ENCODE assay signal across 1 cellular context in genomic region chr4:26936284-26937065, GRCh38.
TF ChIP-seq lines count a peak whose summit lies in the region.

No MANE protein-coding gene starts in this region.

TF ChIP-seq in HepG2, 621 proteins besides CTCF, POLR2A, EP300 and RAD21 (continued from another document and continues in another):
- TF ChIP-seq, protein P1, sequence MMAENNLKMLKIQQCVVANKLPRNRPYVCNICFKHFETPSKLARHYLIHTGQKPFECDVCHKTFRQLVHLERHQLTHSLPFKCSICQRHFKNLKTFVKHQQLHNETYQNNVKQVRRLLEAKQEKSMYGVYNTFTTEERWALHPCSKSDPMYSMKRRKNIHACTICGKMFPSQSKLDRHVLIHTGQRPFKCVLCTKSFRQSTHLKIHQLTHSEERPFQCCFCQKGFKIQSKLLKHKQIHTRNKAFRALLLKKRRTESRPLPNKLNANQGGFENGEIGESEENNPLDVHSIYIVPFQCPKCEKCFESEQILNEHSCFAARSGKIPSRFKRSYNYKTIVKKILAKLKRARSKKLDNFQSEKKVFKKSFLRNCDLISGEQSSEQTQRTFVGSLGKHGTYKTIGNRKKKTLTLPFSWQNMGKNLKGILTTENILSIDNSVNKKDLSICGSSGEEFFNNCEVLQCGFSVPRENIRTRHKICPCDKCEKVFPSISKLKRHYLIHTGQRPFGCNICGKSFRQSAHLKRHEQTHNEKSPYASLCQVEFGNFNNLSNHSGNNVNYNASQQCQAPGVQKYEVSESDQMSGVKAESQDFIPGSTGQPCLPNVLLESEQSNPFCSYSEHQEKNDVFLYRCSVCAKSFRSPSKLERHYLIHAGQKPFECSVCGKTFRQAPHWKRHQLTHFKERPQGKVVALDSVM (CRISPR knock-in tag; IDR thresholded peaks at IDR 0.05) = peak; percentile 73
- TF ChIP-seq BHLHE40 (IDR thresholded peaks at IDR 0.05; ENCODE audit: low read length) (0 out of 2 replicates have a peak, but pooled peaks have one; percentile 7), FOSL1 (CRISPR knock-in tag; IDR thresholded peaks at IDR 0.05; ENCODE audit: borderline replicate concordance) (peak; percentile 91), KLF16 (CRISPR knock-in tag; IDR thresholded peaks at IDR 0.05) (0 out of 4 replicates have a peak, but pooled peaks of 1 of the 2 experiments have one; percentile 25), ZFP62 (CRISPR knock-in tag; IDR thresholded peaks at IDR 0.05) (no peak), ZNF280D (CRISPR knock-in tag; IDR thresholded peaks at IDR 0.05) (no peak), KDM4B (CRISPR knock-in tag; IDR thresholded peaks at IDR 0.05) (no peak), MAZ (IDR thresholded peaks at IDR 0.05; ENCODE audit: borderline replicate concordance, low read depth, low read length) (no peak), MAZ (CRISPR knock-in tag; IDR thresholded peaks at IDR 0.05; ENCODE audit: low read depth) (no peak), ZNF136 (CRISPR knock-in tag; IDR thresholded peaks at IDR 0.05; ENCODE audit: low read depth) (no peak), JUNB (CRISPR knock-in tag; IDR thresholded peaks at IDR 0.05; ENCODE audit: borderline replicate concordance) (peak; percentile 67; the same call in 1 of the 2 replicates), MIXL1 (CRISPR knock-in tag; IDR thresholded peaks at IDR 0.05) (0 out of 2 replicates have a peak, but pooled peaks have one; percentile 20), SIX4 (CRISPR knock-in tag; IDR thresholded peaks at IDR 0.05) (no peak), HMG20A (CRISPR knock-in tag; IDR thresholded peaks at IDR 0.05; ENCODE audit: borderline replicate concordance) (peak; percentile 31; the same call in 1 of the 2 replicates), STAG1 (CRISPR knock-in tag; IDR thresholded peaks at IDR 0.05) (no peak), KDM2A (CRISPR knock-in tag; IDR thresholded peaks at IDR 0.05; ENCODE audit: borderline replicate concordance, low read depth) (peak; percentile 36; the same call in 1 of the 2 replicates), XBP1 (CRISPR knock-in tag; IDR thresholded peaks at IDR 0.05) (no peak), BRD4 (CRISPR knock-in tag; IDR thresholded peaks at IDR 0.05) (no peak), SOX6 (IDR thresholded peaks at IDR 0.05) (no peak), SOX6 (CRISPR knock-in tag; IDR thresholded peaks at IDR 0.05) (no peak), HNF4A (CRISPR knock-in tag; IDR thresholded peaks at IDR 0.05) (peak; percentile 80), ZNF644 (CRISPR knock-in tag; IDR thresholded peaks at IDR 0.05; ENCODE audit: low read depth) (peak; percentile 92), ZNF510 (CRISPR knock-in tag; IDR thresholded peaks at IDR 0.05; ENCODE audit: low read depth) (no peak), HOXA3 (CRISPR knock-in tag; IDR thresholded peaks at IDR 0.05) (peak; percentile 25; the same call in 1 of the 2 replicates), SP140L (CRISPR knock-in tag; IDR thresholded peaks at IDR 0.05; ENCODE audit: borderline replicate concordance) (no peak), SP5 (CRISPR knock-in tag; IDR thresholded peaks at IDR 0.05; ENCODE audit: borderline replicate concordance, low read depth) (peak; percentile 56), IKZF5 (CRISPR knock-in tag; IDR thresholded peaks at IDR 0.05) (0 out of 2 replicates have a peak, but pooled peaks have one; percentile 55), ZMYM4 (CRISPR knock-in tag; IDR thresholded peaks at IDR 0.05) (peak; percentile 67), ZNF235 (CRISPR knock-in tag; IDR thresholded peaks at IDR 0.05; ENCODE audit: borderline replicate concordance) (no peak), ZMYM2 (CRISPR knock-in tag; IDR thresholded peaks at IDR 0.05) (no peak), TEAD3 (CRISPR knock-in tag; optimal IDR thresholded peaks at IDR 0.05; ENCODE audit: borderline replicate concordance) (peak; percentile 27), ZNF530 (CRISPR knock-in tag; IDR thresholded peaks at IDR 0.05; ENCODE audit: low read depth) (no peak), ETV5 (CRISPR knock-in tag; IDR thresholded peaks at IDR 0.05; ENCODE audit: borderline replicate concordance) (no peak), SAFB2 (CRISPR knock-in tag; IDR thresholded peaks at IDR 0.05; ENCODE audit: borderline replicate concordance, low read depth) (no peak), MED1 (CRISPR knock-in tag; IDR thresholded peaks at IDR 0.05) (0 out of 2 replicates have a peak, but pooled peaks have one; percentile 44), EED (CRISPR knock-in tag; IDR thresholded peaks at IDR 0.05) (no peak), KMT2B (CRISPR knock-in tag; IDR thresholded peaks at IDR 0.05) (peak; percentile 29; the same call in 1 of the 2 replicates), JUN (CRISPR knock-in tag; IDR thresholded peaks at IDR 0.05) (peak; percentile 37; the same call in 1 of the 2 replicates), THRA (CRISPR knock-in tag; IDR thresholded peaks at IDR 0.05; ENCODE audit: borderline replicate concordance) (0 out of 2 replicates have a peak, but pooled peaks have one; percentile 38), AGO2 (optimal IDR thresholded peaks at IDR 0.05; ENCODE audit: low read depth, low read length) (no peak)
- TF ChIP-seq, protein P2, sequence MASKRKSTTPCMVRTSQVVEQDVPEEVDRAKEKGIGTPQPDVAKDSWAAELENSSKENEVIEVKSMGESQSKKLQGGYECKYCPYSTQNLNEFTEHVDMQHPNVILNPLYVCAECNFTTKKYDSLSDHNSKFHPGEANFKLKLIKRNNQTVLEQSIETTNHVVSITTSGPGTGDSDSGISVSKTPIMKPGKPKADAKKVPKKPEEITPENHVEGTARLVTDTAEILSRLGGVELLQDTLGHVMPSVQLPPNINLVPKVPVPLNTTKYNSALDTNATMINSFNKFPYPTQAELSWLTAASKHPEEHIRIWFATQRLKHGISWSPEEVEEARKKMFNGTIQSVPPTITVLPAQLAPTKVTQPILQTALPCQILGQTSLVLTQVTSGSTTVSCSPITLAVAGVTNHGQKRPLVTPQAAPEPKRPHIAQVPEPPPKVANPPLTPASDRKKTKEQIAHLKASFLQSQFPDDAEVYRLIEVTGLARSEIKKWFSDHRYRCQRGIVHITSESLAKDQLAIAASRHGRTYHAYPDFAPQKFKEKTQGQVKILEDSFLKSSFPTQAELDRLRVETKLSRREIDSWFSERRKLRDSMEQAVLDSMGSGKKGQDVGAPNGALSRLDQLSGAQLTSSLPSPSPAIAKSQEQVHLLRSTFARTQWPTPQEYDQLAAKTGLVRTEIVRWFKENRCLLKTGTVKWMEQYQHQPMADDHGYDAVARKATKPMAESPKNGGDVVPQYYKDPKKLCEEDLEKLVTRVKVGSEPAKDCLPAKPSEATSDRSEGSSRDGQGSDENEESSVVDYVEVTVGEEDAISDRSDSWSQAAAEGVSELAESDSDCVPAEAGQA (IDR thresholded peaks at IDR 0.05; ENCODE audit: low read depth) = no peak
- TF ChIP-seq, protein P2 (CRISPR knock-in tag; IDR thresholded peaks at IDR 0.05; ENCODE audit: borderline replicate concordance) = no peak
- TF ChIP-seq, protein P3, sequence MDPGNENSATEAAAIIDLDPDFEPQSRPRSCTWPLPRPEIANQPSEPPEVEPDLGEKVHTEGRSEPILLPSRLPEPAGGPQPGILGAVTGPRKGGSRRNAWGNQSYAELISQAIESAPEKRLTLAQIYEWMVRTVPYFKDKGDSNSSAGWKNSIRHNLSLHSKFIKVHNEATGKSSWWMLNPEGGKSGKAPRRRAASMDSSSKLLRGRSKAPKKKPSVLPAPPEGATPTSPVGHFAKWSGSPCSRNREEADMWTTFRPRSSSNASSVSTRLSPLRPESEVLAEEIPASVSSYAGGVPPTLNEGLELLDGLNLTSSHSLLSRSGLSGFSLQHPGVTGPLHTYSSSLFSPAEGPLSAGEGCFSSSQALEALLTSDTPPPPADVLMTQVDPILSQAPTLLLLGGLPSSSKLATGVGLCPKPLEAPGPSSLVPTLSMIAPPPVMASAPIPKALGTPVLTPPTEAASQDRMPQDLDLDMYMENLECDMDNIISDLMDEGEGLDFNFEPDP (CRISPR knock-in tag; conservative IDR thresholded peaks at IDR 0.05) = no peak
- TF ChIP-seq, protein P4, sequence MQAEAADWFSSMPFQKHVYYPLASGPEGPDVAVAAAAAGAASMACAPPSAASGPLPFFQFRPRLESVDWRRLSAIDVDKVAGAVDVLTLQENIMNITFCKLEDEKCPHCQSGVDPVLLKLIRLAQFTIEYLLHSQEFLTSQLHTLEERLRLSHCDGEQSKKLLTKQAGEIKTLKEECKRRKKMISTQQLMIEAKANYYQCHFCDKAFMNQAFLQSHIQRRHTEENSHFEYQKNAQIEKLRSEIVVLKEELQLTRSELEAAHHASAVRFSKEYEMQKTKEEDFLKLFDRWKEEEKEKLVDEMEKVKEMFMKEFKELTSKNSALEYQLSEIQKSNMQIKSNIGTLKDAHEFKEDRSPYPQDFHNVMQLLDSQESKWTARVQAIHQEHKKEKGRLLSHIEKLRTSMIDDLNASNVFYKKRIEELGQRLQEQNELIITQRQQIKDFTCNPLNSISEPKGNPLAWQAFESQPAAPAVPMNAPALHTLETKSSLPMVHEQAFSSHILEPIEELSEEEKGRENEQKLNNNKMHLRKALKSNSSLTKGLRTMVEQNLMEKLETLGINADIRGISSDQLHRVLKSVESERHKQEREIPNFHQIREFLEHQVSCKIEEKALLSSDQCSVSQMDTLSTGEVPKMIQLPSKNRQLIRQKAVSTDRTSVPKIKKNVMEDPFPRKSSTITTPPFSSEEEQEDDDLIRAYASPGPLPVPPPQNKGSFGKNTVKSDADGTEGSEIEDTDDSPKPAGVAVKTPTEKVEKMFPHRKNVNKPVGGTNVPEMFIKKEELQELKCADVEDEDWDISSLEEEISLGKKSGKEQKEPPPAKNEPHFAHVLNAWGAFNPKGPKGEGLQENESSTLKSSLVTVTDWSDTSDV (CRISPR knock-in tag; IDR thresholded peaks at IDR 0.05) = no peak
- TF ChIP-seq, protein P5, sequence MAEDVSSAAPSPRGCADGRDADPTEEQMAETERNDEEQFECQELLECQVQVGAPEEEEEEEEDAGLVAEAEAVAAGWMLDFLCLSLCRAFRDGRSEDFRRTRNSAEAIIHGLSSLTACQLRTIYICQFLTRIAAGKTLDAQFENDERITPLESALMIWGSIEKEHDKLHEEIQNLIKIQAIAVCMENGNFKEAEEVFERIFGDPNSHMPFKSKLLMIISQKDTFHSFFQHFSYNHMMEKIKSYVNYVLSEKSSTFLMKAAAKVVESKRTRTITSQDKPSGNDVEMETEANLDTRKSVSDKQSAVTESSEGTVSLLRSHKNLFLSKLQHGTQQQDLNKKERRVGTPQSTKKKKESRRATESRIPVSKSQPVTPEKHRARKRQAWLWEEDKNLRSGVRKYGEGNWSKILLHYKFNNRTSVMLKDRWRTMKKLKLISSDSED (CRISPR knock-in tag; IDR thresholded peaks at IDR 0.05) = no peak
- TF ChIP-seq, protein P6, sequence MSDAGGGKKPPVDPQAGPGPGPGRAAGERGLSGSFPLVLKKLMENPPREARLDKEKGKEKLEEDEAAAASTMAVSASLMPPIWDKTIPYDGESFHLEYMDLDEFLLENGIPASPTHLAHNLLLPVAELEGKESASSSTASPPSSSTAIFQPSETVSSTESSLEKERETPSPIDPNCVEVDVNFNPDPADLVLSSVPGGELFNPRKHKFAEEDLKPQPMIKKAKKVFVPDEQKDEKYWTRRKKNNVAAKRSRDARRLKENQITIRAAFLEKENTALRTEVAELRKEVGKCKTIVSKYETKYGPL (CRISPR knock-in tag; IDR thresholded peaks at IDR 0.05) = no peak
